10 cellular contexts compared by ENCODE assay signal in the genomic region with DNA sequence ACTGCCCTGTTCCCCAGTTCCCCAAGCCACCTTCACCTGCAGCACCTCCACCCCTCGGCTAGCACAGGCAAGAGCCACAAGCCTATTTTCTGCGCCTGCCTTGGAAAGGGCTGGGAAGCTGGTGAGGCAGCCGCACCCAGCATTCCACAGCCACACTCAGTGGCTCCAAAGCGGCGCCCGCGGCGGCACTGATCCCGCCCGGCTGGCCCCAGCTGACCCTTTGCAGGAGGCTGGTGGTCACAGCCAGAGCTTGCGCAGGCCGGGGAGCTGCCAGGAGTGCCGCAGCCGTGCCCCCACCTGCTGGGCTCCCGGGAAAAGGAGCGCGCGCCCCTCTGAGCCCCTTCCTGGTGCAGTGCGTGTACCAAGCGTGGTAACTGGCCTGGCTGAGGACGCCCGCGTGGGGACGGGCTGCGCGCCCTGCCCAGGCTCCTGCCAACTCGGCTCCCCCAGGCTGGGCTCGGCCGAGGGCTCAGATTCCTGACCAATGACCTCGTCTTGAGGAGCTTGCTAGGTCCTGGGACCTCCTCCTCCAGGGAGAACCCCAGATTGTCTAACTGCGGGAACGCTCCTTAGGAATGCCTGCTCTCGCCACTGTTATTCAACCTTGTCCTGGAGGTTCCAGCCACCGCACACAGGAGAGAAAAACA. TPM values are rescaled to one million over a fixed set of nuclear protein-coding genes. Genes with fewer than 3 reads are reported as not detected.
DNase-seq lines count a peak whose midpoint lies in the region; ATAC-seq and TF ChIP-seq lines count a peak whose summit lies in the region.
"Had no signal": no experiment of that assay in that cellular context is flagged by ENCODE, and none has a peak within 500 bp of the region (broad histone marks: within the 10 kb centered on the region; RNA-seq: fewer than 3 reads in every experiment).

No MANE protein-coding gene starts in this region.

- intact Hi-C loops in colonic mucosa (cut with DNase I) (no loop called here), left colon (cut with DNase I, micrococcal nuclease) (no loop called here), testis (cut with DNase I; ENCODE audit: low total_unique reads) (no loop called here)

- peak; percentile 93 for ATAC-seq in left colon
- ATAC-seq in HG03175 (IDR thresholded peaks at IDR 0.05; ENCODE audit: unreplicated experiment): no peak

- 17 to 30% methylated on average over 8 to 17 of the region's 34 CpGs for WGBS in testis, 2 donors

- H3K27me3 ChIP-seq in colonic mucosa (peaks cover 15% of the 10 kb centered on the region), testis (no peaks in the 10 kb centered on the region)

- peak overlapping the region; percentile 30 for H3K4me3 ChIP-seq in colonic mucosa
- H3K4me3 ChIP-seq in testis: peak overlapping the region; percentile 12 to 32

- H3K4me1 ChIP-seq in colonic mucosa (no peaks in the 10 kb centered on the region), testis (peaks cover 3% of the 10 kb centered on the region)

- DNase-seq in HuH-7 (ENCODE audit: low spot score) (peak; percentile 87), colonic mucosa (no peak), left colon (no peak), testis (no peak), NCI-H524 (lab: John Stamatoyannopoulos, UW) (no peak), NCI-H748 treated with DMSO at 0.1 percent for 48 hours (lab: John Stamatoyannopoulos, UW) (no peak), NCI-H748 (lab: John Stamatoyannopoulos, UW; ENCODE audit: unreplicated experiment) (no peak)
- DNase-seq: activated CD4-positive, CD25-positive, alpha-beta regulatory T cell had no signal

- H3K27ac ChIP-seq in colonic mucosa: no peak overlapping the region
- no peak overlapping the region for H3K27ac ChIP-seq in testis
- H3K27ac ChIP-seq: HL-60 had no signal

- no peaks in the 10 kb centered on the region for H3K36me3 ChIP-seq in colonic mucosa
- H3K36me3 ChIP-seq in testis (ENCODE audit: low read depth, missing control alignments): no peaks in the 10 kb centered on the region

- TF ChIP-seq CTCF in colonic mucosa (IDR thresholded peaks at IDR 0.05) (no peak), testis (IDR thresholded peaks at IDR 0.05) (no peak)

- H3K9me3 ChIP-seq in colonic mucosa: no peaks in the 10 kb centered on the region
- H3K9me3 ChIP-seq in testis: no peaks in the 10 kb centered on the region

- TF ChIP-seq POLR2A in testis (IDR thresholded peaks at IDR 0.05): no peak

- H3K9ac ChIP-seq in colonic mucosa (ENCODE audit: low read depth in 2 of 2, low read length in 2 of 2): no peak overlapping the region

RNA-seq across cellular contexts. Expression of a gene that starts 13.3 kb away (rescaled TPM):
- total RNA-seq in colonic mucosa (1 to 10 TPM; 2.3 to 3.3 TPM), left colon (1 to 10 TPM; 1.0 to 6.3 TPM), testis (1 to 10 TPM in 1 of 2 donors, under 1 TPM in 1; 0.31 to 1.4 TPM)
- 3.1 TPM for polyA plus RNA-seq in testis (ENCODE audit: insufficient read depth, low read depth, low replicate concordance)

RNA-seq across cellular contexts. Expression of a gene that starts 46.7 kb away (rescaled TPM):
- 100 to 1,000 TPM; 769 to 946 TPM for total RNA-seq in colonic mucosa
- 100 to 1,000 TPM; 407 to 466 TPM for total RNA-seq in left colon
- total RNA-seq in testis: 100 to 1,000 TPM; 521 to 530 TPM
- polyA plus RNA-seq in testis (ENCODE audit: insufficient read depth, low read depth, low replicate concordance): 602 TPM
